ENCODE assay signal across 8 cellular contexts in the genomic region with DNA sequence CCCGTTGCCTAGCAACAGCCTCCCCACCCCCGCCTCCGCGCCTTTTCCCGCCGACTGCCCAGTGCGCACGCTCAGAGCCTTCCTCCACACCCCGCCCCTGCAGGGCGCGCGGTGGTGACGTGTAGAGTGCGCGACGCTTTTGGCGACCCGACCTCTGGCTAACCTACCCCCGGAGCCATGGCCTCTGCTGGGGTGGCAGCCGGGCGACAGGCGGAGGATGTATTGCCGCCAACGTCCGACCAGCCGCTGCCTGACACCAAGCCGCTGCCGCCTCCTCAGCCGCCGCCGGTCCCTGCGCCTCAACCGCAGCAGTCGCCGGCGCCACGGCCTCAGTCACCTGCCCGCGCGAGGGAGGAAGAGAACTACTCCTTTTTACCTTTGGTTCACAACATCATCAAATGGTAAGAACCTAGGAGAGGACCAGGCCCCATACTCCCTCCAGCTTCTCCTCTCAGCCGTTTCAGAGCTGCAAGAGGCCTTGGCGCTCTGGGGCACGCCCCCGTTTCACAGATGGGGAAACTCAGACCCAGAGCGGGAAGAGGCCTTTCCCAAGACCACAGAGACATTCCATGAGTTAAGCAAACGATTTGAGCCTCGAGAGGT. TPM values are rescaled to one million over a fixed set of nuclear protein-coding genes. Genes with fewer than 3 reads are reported as not detected.
A peak's percentile ranks its signal among the peaks of the same experiment; 100 is the strongest.
DNase-seq lines count a peak whose midpoint lies in the region; ATAC-seq and TF ChIP-seq lines count a peak whose summit lies in the region.

A gene with protein sequence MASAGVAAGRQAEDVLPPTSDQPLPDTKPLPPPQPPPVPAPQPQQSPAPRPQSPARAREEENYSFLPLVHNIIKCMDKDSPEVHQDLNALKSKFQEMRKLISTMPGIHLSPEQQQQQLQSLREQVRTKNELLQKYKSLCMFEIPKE (plus strand): TSS at position 136 of the 603 bp plus-strand sequence. CDS start 42 bp downstream, at position 178.

- no peak for TF ChIP-seq CTCF in GM10248 (IDR thresholded peaks at IDR 0.05; ENCODE audit: control extremely low read depth, extremely low read depth, low read depth, missing control alignments)
- no peak for TF ChIP-seq CTCF in ascending aorta (IDR thresholded peaks at IDR 0.05)

- H3K36me3 ChIP-seq in ascending aorta (no peaks in the 10 kb centered on the region), urinary bladder (ENCODE audit: insufficient read depth) (no peaks in the 10 kb centered on the region)

- DNase-seq in GM10248 (ENCODE audit: extremely low spot score) (peak; percentile 99), NCI-H187 treated with DMSO at 0.1 percent for 48 hours (lab: John Stamatoyannopoulos, UW) (peak; percentile 49), T-helper 22 cell (ENCODE audit: low read depth) (peak; percentile 88), ascending aorta (ENCODE audit: low spot score in 2 of 2) (peak; percentile 66 to 95), right cardiac atrium (peak; percentile 94 to 98 (median 98)), pulmonary artery endothelial cell (ENCODE audit: low read depth, low spot score) (peak; percentile 57)

- peak within 1 kb of the TSS; percentile 82 to 91 for H3K4me3 ChIP-seq in ascending aorta
- peak within 1 kb of the TSS; percentile 93 for H3K4me3 ChIP-seq in right cardiac atrium (ENCODE audit: low read length)
- peak within 1 kb of the TSS; percentile 82 for H3K4me3 ChIP-seq in urinary bladder (ENCODE audit: low read depth, low read length)

- POLR2A ChIA-PET in GM10248 (lab: Yijun Ruan, JAX) = no interaction called here

- H3K4me1 ChIP-seq in ascending aorta (peaks cover 10 to 11% of the 10 kb centered on the region in 2 donors), right cardiac atrium (ENCODE audit: control insufficient read depth, insufficient read depth, low read length) (peaks cover 7% of the 10 kb centered on the region), urinary bladder (ENCODE audit: insufficient read depth) (no peaks in the 10 kb centered on the region)

- H3K27ac ChIP-seq in ascending aorta = peak within 1 kb of the TSS; percentile 76 to 78
- H3K27ac ChIP-seq in right cardiac atrium (ENCODE audit: low read length) = peak within 1 kb of the TSS; percentile 97
- H3K27ac ChIP-seq in urinary bladder (ENCODE audit: low read depth) = peak within 1 kb of the TSS; percentile 75

- no peaks in the 10 kb centered on the region for H3K27me3 ChIP-seq in ascending aorta
- no peaks in the 10 kb centered on the region for H3K27me3 ChIP-seq in right cardiac atrium (ENCODE audit: control insufficient read depth, insufficient read depth)

- CTCF ChIA-PET in GM10248 (lab: Yijun Ruan, JAX) = no interaction called here

- ATAC-seq in HG02840 (IDR thresholded peaks at IDR 0.05; ENCODE audit: low FRiP score, unreplicated experiment) (peak; percentile 82), right cardiac atrium (peak; percentile 97 to 98)

- under 1% methylated on average over 47 of the region's 47 CpGs for WGBS in right cardiac atrium
- under 1% methylated on average over 47 of the region's 47 CpGs for WGBS in urinary bladder

- no peaks in the 10 kb centered on the region for H3K9me3 ChIP-seq in ascending aorta
- H3K9me3 ChIP-seq in right cardiac atrium (ENCODE audit: control insufficient read depth, low read length) = no peaks in the 10 kb centered on the region

- intact Hi-C loops in ascending aorta (cut with DNase I) (loop anchor here (1.0 to 10.0 kb wide), 3 partner anchors 19 to 278 kb away; partner anchors contain the start of genes PEMT and RASD1), right cardiac atrium (cut with DNase I) (no loop called here)

RNA-seq across cellular contexts. Expression of the gene that starts here (rescaled TPM):
- total RNA-seq in ascending aorta = 16.9 TPM
- total RNA-seq in right cardiac atrium = 10 to 100 TPM; 30.7 to 35.6 (median 32.6) TPM
- polyA plus RNA-seq in right cardiac atrium = 38.5 TPM
- total RNA-seq in pulmonary artery endothelial cell = 10.9 and 14.6 TPM in 2 replicates
- 9.5 TPM for total RNA-seq in urinary bladder
- 17.5 TPM for polyA plus RNA-seq in urinary bladder

Comparison
In these comparisons a context has a peak if more than half of its experiments do, and no peak if none do; other contexts are left out.
1. Peak in every context shown above with its lines: DNase-seq, ATAC-seq, H3K4me3 ChIP-seq and H3K27ac ChIP-seq.
2. DNase-seq: peak in every context shown above with its lines; median percentile 99 in GM10248; 98 in right cardiac atrium; 88 in T-helper 22 cell; 80 in ascending aorta; 57 in pulmonary artery endothelial cell; 49 in NCI-H187 treated with DMSO at 0.1 percent for 48 hours.